In genomic region chr11:62922653-62923371, GRCh38 we compare ENCODE assay signal across 2 cellular contexts.
TF ChIP-seq lines count a peak whose summit lies in the region.

No MANE protein-coding gene starts in this region.

TF ChIP-seq in Ishikawa, 13 proteins besides CTCF, POLR2A, EP300 and RAD21:
- TF ChIP-seq TEAD4 (IDR thresholded peaks at IDR 0.05) (no peak), MAX (IDR thresholded peaks at IDR 0.05) (no peak; the same call in 1 of the 2 replicates), TCF12 (IDR thresholded peaks at IDR 0.05; ENCODE audit: low read depth) (no peak), EGR1 (IDR thresholded peaks at IDR 0.05) (no peak), NFIC (IDR thresholded peaks at IDR 0.05) (no peak), CEBPB (IDR thresholded peaks at IDR 0.05) (no peak), CREB1 (IDR thresholded peaks at IDR 0.05; ENCODE audit: low read depth) (no peak), ZBTB7A (IDR thresholded peaks at IDR 0.05; ENCODE audit: low read depth) (no peak), YY1 (IDR thresholded peaks at IDR 0.05; ENCODE audit: low read depth) (no peak), TAF1 (IDR thresholded peaks at IDR 0.05; ENCODE audit: low read depth) (no peak)
- TF ChIP-seq, protein P1, sequence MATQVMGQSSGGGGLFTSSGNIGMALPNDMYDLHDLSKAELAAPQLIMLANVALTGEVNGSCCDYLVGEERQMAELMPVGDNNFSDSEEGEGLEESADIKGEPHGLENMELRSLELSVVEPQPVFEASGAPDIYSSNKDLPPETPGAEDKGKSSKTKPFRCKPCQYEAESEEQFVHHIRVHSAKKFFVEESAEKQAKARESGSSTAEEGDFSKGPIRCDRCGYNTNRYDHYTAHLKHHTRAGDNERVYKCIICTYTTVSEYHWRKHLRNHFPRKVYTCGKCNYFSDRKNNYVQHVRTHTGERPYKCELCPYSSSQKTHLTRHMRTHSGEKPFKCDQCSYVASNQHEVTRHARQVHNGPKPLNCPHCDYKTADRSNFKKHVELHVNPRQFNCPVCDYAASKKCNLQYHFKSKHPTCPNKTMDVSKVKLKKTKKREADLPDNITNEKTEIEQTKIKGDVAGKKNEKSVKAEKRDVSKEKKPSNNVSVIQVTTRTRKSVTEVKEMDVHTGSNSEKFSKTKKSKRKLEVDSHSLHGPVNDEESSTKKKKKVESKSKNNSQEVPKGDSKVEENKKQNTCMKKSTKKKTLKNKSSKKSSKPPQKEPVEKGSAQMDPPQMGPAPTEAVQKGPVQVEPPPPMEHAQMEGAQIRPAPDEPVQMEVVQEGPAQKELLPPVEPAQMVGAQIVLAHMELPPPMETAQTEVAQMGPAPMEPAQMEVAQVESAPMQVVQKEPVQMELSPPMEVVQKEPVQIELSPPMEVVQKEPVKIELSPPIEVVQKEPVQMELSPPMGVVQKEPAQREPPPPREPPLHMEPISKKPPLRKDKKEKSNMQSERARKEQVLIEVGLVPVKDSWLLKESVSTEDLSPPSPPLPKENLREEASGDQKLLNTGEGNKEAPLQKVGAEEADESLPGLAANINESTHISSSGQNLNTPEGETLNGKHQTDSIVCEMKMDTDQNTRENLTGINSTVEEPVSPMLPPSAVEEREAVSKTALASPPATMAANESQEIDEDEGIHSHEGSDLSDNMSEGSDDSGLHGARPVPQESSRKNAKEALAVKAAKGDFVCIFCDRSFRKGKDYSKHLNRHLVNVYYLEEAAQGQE (IDR thresholded peaks at IDR 0.05; ENCODE audit: low read depth) = no peak

TF ChIP-seq in GM12878, 131 proteins besides CTCF, POLR2A, EP300 and RAD21:
- TF ChIP-seq, protein P2, sequence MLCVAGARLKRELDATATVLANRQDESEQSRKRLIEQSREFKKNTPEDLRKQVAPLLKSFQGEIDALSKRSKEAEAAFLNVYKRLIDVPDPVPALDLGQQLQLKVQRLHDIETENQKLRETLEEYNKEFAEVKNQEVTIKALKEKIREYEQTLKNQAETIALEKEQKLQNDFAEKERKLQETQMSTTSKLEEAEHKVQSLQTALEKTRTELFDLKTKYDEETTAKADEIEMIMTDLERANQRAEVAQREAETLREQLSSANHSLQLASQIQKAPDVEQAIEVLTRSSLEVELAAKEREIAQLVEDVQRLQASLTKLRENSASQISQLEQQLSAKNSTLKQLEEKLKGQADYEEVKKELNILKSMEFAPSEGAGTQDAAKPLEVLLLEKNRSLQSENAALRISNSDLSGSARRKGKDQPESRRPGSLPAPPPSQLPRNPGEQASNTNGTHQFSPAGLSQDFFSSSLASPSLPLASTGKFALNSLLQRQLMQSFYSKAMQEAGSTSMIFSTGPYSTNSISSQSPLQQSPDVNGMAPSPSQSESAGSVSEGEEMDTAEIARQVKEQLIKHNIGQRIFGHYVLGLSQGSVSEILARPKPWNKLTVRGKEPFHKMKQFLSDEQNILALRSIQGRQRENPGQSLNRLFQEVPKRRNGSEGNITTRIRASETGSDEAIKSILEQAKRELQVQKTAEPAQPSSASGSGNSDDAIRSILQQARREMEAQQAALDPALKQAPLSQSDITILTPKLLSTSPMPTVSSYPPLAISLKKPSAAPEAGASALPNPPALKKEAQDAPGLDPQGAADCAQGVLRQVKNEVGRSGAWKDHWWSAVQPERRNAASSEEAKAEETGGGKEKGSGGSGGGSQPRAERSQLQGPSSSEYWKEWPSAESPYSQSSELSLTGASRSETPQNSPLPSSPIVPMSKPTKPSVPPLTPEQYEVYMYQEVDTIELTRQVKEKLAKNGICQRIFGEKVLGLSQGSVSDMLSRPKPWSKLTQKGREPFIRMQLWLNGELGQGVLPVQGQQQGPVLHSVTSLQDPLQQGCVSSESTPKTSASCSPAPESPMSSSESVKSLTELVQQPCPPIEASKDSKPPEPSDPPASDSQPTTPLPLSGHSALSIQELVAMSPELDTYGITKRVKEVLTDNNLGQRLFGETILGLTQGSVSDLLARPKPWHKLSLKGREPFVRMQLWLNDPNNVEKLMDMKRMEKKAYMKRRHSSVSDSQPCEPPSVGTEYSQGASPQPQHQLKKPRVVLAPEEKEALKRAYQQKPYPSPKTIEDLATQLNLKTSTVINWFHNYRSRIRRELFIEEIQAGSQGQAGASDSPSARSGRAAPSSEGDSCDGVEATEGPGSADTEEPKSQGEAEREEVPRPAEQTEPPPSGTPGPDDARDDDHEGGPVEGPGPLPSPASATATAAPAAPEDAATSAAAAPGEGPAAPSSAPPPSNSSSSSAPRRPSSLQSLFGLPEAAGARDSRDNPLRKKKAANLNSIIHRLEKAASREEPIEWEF (IDR thresholded peaks at IDR 0.05; ENCODE audit: insufficient replicate concordance, low read depth, low read length) = no peak
- TF ChIP-seq TCF7 (IDR thresholded peaks at IDR 0.05; ENCODE audit: borderline replicate concordance) = no peak
- no peak for TF ChIP-seq MEF2A (IDR thresholded peaks at IDR 0.05; ENCODE audit: insufficient read depth, low read depth, low read length)
- TF ChIP-seq RUNX3 (IDR thresholded peaks at IDR 0.05; ENCODE audit: low read length) = peak; percentile 34
- TF ChIP-seq, protein P3, sequence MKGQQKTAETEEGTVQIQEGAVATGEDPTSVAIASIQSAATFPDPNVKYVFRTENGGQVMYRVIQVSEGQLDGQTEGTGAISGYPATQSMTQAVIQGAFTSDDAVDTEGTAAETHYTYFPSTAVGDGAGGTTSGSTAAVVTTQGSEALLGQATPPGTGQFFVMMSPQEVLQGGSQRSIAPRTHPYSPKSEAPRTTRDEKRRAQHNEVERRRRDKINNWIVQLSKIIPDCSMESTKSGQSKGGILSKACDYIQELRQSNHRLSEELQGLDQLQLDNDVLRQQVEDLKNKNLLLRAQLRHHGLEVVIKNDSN (IDR thresholded peaks at IDR 0.05; ENCODE audit: borderline replicate concordance, extremely low read length, insufficient read depth, low read depth, low read length) = peak; percentile 19
- TF ChIP-seq BCL11A (IDR thresholded peaks at IDR 0.05; ENCODE audit: low read depth, low read length) = no peak
- 0 out of 2 replicates have a peak, but pooled peaks have one; percentile 16 for TF ChIP-seq ZBTB33 (IDR thresholded peaks at IDR 0.05)
- peak; percentile 44; the same call in 1 of the 2 replicates for TF ChIP-seq SMARCA5 (IDR thresholded peaks at IDR 0.05)
- TF ChIP-seq CBX3 (IDR thresholded peaks at IDR 0.05; ENCODE audit: borderline replicate concordance, low read depth) = no peak
- no peak for TF ChIP-seq RAD51 (IDR thresholded peaks at IDR 0.05)
- TF ChIP-seq SREBF1 (IDR thresholded peaks at IDR 0.05; ENCODE audit: low read length) = no peak
- TF ChIP-seq EGR1 (IDR thresholded peaks at IDR 0.05; ENCODE audit: borderline replicate concordance in 1 of 2, low read depth in 2 of 2, low read length in 2 of 2) = peak in 1 of 2 experiments; percentile 90; a peak in 2 of 3 replicates
- TF ChIP-seq BHLHE40 (IDR thresholded peaks at IDR 0.05; ENCODE audit: borderline replicate concordance in 1 of 2, low read depth in 2 of 2, low read length in 1 of 2) = peak in 1 of 2 experiments; percentile 53; a peak in 2 of 4 replicates
- TF ChIP-seq NR2F1 (conservative IDR thresholded peaks at IDR 0.05) = peak; percentile 48; the same call in 1 of the 2 replicates
- TF ChIP-seq CREB1 (IDR thresholded peaks at IDR 0.05; ENCODE audit: low read depth) = 0 out of 2 replicates have a peak, but pooled peaks have one; percentile 3
